ENCODE assay signal across 8 cellular contexts in the genomic region with DNA sequence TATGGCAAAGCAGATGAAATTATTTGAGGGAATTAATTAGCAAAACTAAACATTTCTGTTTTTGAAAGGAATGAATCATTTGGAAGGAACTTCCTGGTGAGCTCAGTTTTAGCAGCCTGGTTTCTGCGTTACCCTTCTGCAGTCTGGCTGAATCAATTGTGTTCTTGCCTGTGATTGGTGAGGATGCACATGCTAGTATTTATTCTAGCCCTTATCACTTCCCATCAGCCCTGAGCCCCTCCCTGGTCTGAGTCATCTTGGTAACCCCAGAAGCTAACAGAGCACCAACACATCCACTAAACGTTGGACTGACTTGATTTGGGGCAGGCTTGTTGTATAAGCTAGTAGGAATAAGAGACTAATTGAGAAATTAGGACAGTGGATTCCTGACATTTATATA. TPM values are rescaled to one million over a fixed set of nuclear protein-coding genes. Genes with fewer than 3 reads are reported as not detected.
DNase-seq lines count a peak whose midpoint lies in the region; ATAC-seq and TF ChIP-seq lines count a peak whose summit lies in the region.

No MANE protein-coding gene starts in this region.

- H3K9me3 ChIP-seq in T-helper 17 cell (ENCODE audit: control insufficient read depth, low read length, poor library complexity, severe bottlenecking) (no peaks in the 10 kb centered on the region), mucosa of descending colon (no peaks in the 10 kb centered on the region), aorta (ENCODE audit: control insufficient read depth, low read length) (no peaks in the 10 kb centered on the region)

- peaks cover 11% of the 10 kb centered on the region for H3K4me1 ChIP-seq in mucosa of descending colon (ENCODE audit: low read depth)
- H3K4me1 ChIP-seq in aorta (ENCODE audit: control insufficient read depth in 1 of 2, insufficient read depth in 2 of 2, low read length in 2 of 2) = peaks cover 0 to 20% of the 10 kb centered on the region in 2 donors

- H3K4me3 ChIP-seq in choroid plexus epithelial cell (ENCODE audit: low read depth, low read length) (peak overlapping the region; percentile 14), mucosa of descending colon (no peak overlapping the region), aorta (ENCODE audit: low read length in 2 of 2) (no peak overlapping the region)

- TF ChIP-seq CTCF in choroid plexus epithelial cell (conservative IDR thresholded peaks at IDR 0.05; ENCODE audit: low read depth, low read length) = no peak
- TF ChIP-seq CTCF in mucosa of descending colon (IDR thresholded peaks at IDR 0.05) = no peak

- peak in 2 of 3 donors; percentile 27 to 44 for DNase-seq in stimulated activated CD4-positive, alpha-beta T cell treated with anti-CD3 and anti-CD28 coated beads, Interleukin-12 subunit alpha, Interleukin-12 subunit beta, amount 100 ng/mL, for 48 hours (ENCODE audit: low read depth in 2 of 3, low spot score in 1 of 3)
- DNase-seq in stimulated activated CD4-positive, alpha-beta T cell treated with anti-CD3 and anti-CD28 coated beads, Interleukin-12 subunit alpha, Interleukin-12 subunit beta, amount 100 ng/mL, for 4 hours = no peak
- DNase-seq in T-helper 17 cell (peak in 1 of 3 donors; percentile 15), choroid plexus epithelial cell (ENCODE audit: low read depth) (peak; percentile 98), mucosa of descending colon (peak in 1 of 3 donors; percentile 22), aorta (peak; percentile 75 to 79), NOMO-1 (lab: John Stamatoyannopoulos, UW; ENCODE audit: unreplicated experiment in 2 of 2) (no peak)

- no peaks in the 10 kb centered on the region for H3K36me3 Mint-ChIP-seq in T-helper 17 cell (ENCODE audit: low read depth)

- no peaks in the 10 kb centered on the region for H3K27me3 Mint-ChIP-seq in T-helper 17 cell

- H3K27ac Mint-ChIP-seq in T-helper 17 cell = peak overlapping the region; percentile 81

- H3K27ac ChIP-seq in aorta (ENCODE audit: low read depth in 1 of 2, low read length in 2 of 2) = peak overlapping the region; percentile 76 to 87

- H3K4me3 Mint-ChIP-seq in T-helper 17 cell = peak overlapping the region; percentile 25

- ATAC-seq in T-helper 17 cell (peak; percentile 93), mucosa of descending colon (peak; percentile 95), aorta (ENCODE audit: low FRiP score) (peak; percentile 79), GM21529 (IDR thresholded peaks at IDR 0.05; ENCODE audit: unreplicated experiment) (no peak)

- H3K27me3 ChIP-seq in aorta (ENCODE audit: control insufficient read depth in 1 of 2, insufficient read depth in 2 of 2, low read length in 1 of 2) = no peaks in the 10 kb centered on the region

- intact Hi-C loops in mucosa of descending colon (cut with DNase I, micrococcal nuclease) (no loop called here), aorta (cut with DNase I) (no loop called here)

- peaks cover 34% of the 10 kb centered on the region for H3K4me1 Mint-ChIP-seq in T-helper 17 cell

- WGBS in aorta, 2 donors = 2% methylated on average over 2 of the region's 2 CpGs

- no peaks in the 10 kb centered on the region for H3K36me3 ChIP-seq in mucosa of descending colon (ENCODE audit: low read depth)
- H3K36me3 ChIP-seq in aorta (ENCODE audit: control insufficient read depth in 1 of 2, insufficient read depth in 2 of 2, low read length in 1 of 2) = no peaks in the 10 kb centered on the region

RNA-seq across cellular contexts. Expression of a gene that starts 6.6 kb away (rescaled TPM):
- total RNA-seq in T-helper 17 cell = 10 to 100 TPM; 21.1 to 30.2 TPM
- total RNA-seq in mucosa of descending colon = 100 to 1,000 TPM in 2 of 3 donors, 10 to 100 TPM in 1; 81.1 to 172 (median 124) TPM
- total RNA-seq in aorta = 100 to 1,000 TPM; 115 to 121 TPM
- 100 to 1,000 TPM in 1 of 2 donors, 10 to 100 TPM in 1; 32.4 to 105 TPM for polyA plus RNA-seq in aorta

Comparison
In these comparisons a context has a peak if more than half of its experiments do, and no peak if none do; other contexts are left out.
1. DNase-seq: peak in stimulated activated CD4-positive, alpha-beta T cell treated with anti-CD3 and anti-CD28 coated beads, Interleukin-12 subunit alpha, Interleukin-12 subunit beta, amount 100 ng/mL, for 48 hours (2 of 3), choroid plexus epithelial cell (single experiment) and aorta (2 of 2); none in stimulated activated CD4-positive, alpha-beta T cell treated with anti-CD3 and anti-CD28 coated beads, Interleukin-12 subunit alpha, Interleukin-12 subunit beta, amount 100 ng/mL, for 4 hours (single experiment) and NOMO-1 (0 of 2).